In the genomic region with DNA sequence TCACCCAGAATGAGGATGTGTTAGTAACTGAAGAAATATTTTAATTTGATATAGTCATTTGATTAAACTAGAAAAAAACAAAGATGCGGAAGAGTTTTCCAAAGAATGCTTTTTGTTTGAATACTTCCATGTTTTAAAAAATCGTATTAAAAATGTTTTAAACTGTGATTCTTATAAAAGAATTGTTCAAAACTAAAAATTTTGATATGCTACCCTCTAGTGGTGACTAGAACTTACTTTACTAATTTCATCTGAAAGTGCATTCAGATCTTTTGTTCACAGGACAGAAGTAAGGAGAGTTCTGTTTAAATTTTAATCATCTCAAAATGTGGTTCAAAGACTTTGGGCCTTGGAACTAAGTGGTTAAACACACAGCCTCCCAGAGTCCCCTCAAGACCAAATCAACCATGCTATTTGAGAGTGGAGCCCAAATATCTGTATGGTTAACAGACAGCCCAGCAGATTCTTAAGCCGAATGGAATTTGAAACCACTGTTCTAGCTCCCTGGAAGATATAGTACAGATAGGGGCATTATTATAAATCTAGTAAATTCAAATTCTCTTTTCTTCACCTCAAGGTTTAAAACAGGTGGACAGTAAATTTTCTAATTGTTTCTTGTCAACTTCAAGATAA, we compare ENCODE assay signal across 10 cellular contexts. TPM values are rescaled to one million over a fixed set of nuclear protein-coding genes. Genes with fewer than 3 reads are reported as not detected.
DNase-seq lines count a peak whose midpoint lies in the region; FAIRE-seq and TF ChIP-seq lines count a peak whose summit lies in the region.
"Had no signal": no experiment of that assay in that cellular context is flagged by ENCODE, and none has a peak within 500 bp of the region (broad histone marks: within the 10 kb centered on the region; RNA-seq: fewer than 3 reads in every experiment).

No MANE protein-coding gene starts in this region.

- no peak overlapping the region for H3K4me3 ChIP-seq in KMS-11 (IDR thresholded peaks at IDR 0.05; ENCODE audit: insufficient read depth, low read depth, low read length)
- H3K4me3 ChIP-seq: stomach had no signal

- no peak overlapping the region for H3K4me2 ChIP-seq in KMS-11

- H2AFZ ChIP-seq in KMS-11 (ENCODE audit: low read depth), result no peak overlapping the region

- peak; percentile 51 for TF ChIP-seq CTCF in D721Med (IDR thresholded peaks at IDR 0.05; ENCODE audit: insufficient read depth, missing control alignments)
- TF ChIP-seq CTCF in KMS-11 (conservative IDR thresholded peaks at IDR 0.05; ENCODE audit: low read depth, low read length), result peak; percentile 48; the same call in 1 of the 2 replicates

- H3K27me3 ChIP-seq in KMS-11 (ENCODE audit: insufficient read depth, low read depth), result no peaks in the 10 kb centered on the region
- H3K27me3 ChIP-seq: stomach had no signal

- no peaks in the 10 kb centered on the region for H4K20me1 ChIP-seq in KMS-11 (ENCODE audit: insufficient read depth)

- no peaks in the 10 kb centered on the region for H3K79me2 ChIP-seq in KMS-11 (ENCODE audit: insufficient read depth, low read depth)

- no peak overlapping the region for H3K9ac ChIP-seq in KMS-11

- FAIRE-seq in D721Med (lab: Jason Lieb, UNC), result peak; percentile 84

- H3K27ac ChIP-seq in KMS-11 (no peak overlapping the region), substantia nigra (ENCODE audit: low read depth, low read length, poor library complexity, severe bottlenecking) (no peak overlapping the region)
- H3K27ac ChIP-seq: stomach had no signal

- H3K4me1 ChIP-seq in KMS-11 (ENCODE audit: low read depth, poor library complexity, severe bottlenecking), result no peaks in the 10 kb centered on the region
- H3K4me1 ChIP-seq: stomach had no signal

- DNase-seq in D721Med (ENCODE audit: insufficient read length, low spot score) (no peak), amniotic epithelial cell (ENCODE audit: low read depth) (peak; percentile 2), lung microvascular endothelial cell (ENCODE audit: low read depth in 2 of 2) (peak; percentile 2 to 3), DMS153 treated with DMSO at 0.1 percent for 48 hours (lab: John Stamatoyannopoulos, UW; ENCODE audit: unreplicated experiment) (no peak), substantia nigra (lab: John Stamatoyannopoulos, UW) (no peak), activated gamma-delta T cell treated with Interleukin-2 at 50 U/mL for 16 hours (no peak)
- DNase-seq in activated naive CD4-positive, alpha-beta T cell treated with Interleukin-2 at 50 U/mL for 16 hours, result no peak
- DNase-seq: activated naive CD8-positive, alpha-beta T cell treated with anti-CD3 and anti-CD28 coated beads, Interleukin-2, amount 10 ng/mL, durations not matched to agents 7 days and 5 days; stomach had no signal

- no peaks in the 10 kb centered on the region for H3K36me3 ChIP-seq in KMS-11 (ENCODE audit: insufficient read depth)
- H3K36me3 ChIP-seq: stomach had no signal

RNA-seq across cellular contexts. Expression of a gene that starts 45.2 kb away (rescaled TPM):
- total RNA-seq in lung microvascular endothelial cell, result not detected in 2 replicates
- total RNA-seq: activated naive CD8-positive, alpha-beta T cell treated with anti-CD3 and anti-CD28 coated beads, Interleukin-2, amount 10 ng/mL, durations not matched to agents 7 days and 5 days had no signal

Comparison
In these comparisons a context has a peak if more than half of its experiments do, and no peak if none do; other contexts are left out.
1. DNase-seq: peak in amniotic epithelial cell (single experiment) and lung microvascular endothelial cell (2 of 2); none in D721Med (single experiment), DMS153 treated with DMSO at 0.1 percent for 48 hours (single experiment), substantia nigra (0 of 49), activated gamma-delta T cell treated with Interleukin-2 at 50 U/mL for 16 hours (single experiment) and activated naive CD4-positive, alpha-beta T cell treated with Interleukin-2 at 50 U/mL for 16 hours (single experiment).